In the genomic region with DNA sequence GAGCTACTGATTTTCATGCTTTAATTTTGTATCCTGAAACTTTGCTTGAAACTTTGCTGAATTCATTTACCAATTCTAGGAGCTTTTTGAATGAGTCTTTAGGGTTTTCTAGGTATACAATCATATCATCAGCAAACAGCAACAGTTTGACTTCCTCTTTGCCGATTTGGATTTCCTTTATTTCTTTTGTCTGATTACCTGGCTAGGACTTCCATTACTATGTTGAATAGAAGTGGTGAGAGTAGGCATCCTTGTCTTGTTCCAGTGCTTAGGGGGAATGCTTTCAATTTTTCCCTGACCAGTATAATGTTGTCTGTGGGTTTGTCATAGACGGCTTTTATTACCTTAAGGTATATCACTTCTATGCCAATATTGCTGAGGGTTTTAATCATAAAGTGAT, we compare ENCODE assay signal across 8 cellular contexts. TPM values are rescaled to one million over a fixed set of nuclear protein-coding genes. Genes with fewer than 3 reads are reported as not detected.
DNase-seq lines count a peak whose midpoint lies in the region; ATAC-seq, FAIRE-seq and TF ChIP-seq lines count a peak whose summit lies in the region.
"Not testable (repeated sequence)": the region's sequence is repeated elsewhere in the genome, so short reads cannot be mapped to it uniquely, and the experiment has no call there.
"Had no signal": no experiment of that assay in that cellular context is flagged by ENCODE, and none has a peak within 500 bp of the region (broad histone marks: within the 10 kb centered on the region; RNA-seq: fewer than 3 reads in every experiment).

No MANE protein-coding gene starts in this region.

- ATAC-seq in DND-41 (ENCODE audit: insufficient read depth, low read depth); T-helper 17 cell; GM12878; stimulated activated effector memory CD8-positive, alpha-beta T cell treated with anti-CD3 and anti-CD28 coated beads, Interleukin-12 subunit alpha, Interleukin-12 subunit beta, amount 100 ng/mL, for 72 hours: not testable (repeated sequence)

- not testable (repeated sequence) for H3K9ac ChIP-seq in DND-41 (ENCODE audit: low read depth, low read length); GM12878 (ENCODE audit: control insufficient read depth, insufficient read depth, low read length)

- peak overlapping the region; percentile 74 for H3K4me3 Mint-ChIP-seq in T-helper 17 cell
- peak overlapping the region; percentile 31 for H3K4me3 Mint-ChIP-seq in activated CD4-positive, alpha-beta memory T cell treated with anti-CD3 and anti-CD28 coated beads for 36 hours
- H3K4me3 Mint-ChIP-seq in activated T-helper 1 cell treated with anti-CD3 and anti-CD28 coated beads, Interleukin-12 subunit alpha, Interleukin-12 subunit beta, Interleukin-2, Interleukin-4 antibody, amounts not matched to agents 30 ng/mL and 10 ng/mL and 1 ng/mL, durations not matched to agents 14 hours and 24 hours and 36 hours = peak overlapping the region; percentile 65
- peak overlapping the region; percentile 42 to 80 (median 72) for H3K4me3 Mint-ChIP-seq in immature natural killer cell
- H3K4me3 Mint-ChIP-seq in stimulated activated effector memory CD8-positive, alpha-beta T cell treated with anti-CD3 and anti-CD28 coated beads, Interleukin-12 subunit alpha, Interleukin-12 subunit beta, amount 100 ng/mL, for 72 hours = peak overlapping the region; percentile 41

- TF ChIP-seq CTCF in DND-41 (IDR thresholded peaks at IDR 0.05; ENCODE audit: borderline replicate concordance, extremely low read depth, low read length, poor library complexity, severe bottlenecking); GM12878 (IDR thresholded peaks at IDR 0.05 in 2 of 3, conservative IDR thresholded peaks at IDR 0.05 in 1 of 3; ENCODE audit: control insufficient read depth in 2 of 3, extremely low read depth in 1 of 3, insufficient read depth in 1 of 3, low read depth in 3 of 3, low read length in 3 of 3): not testable (repeated sequence)

- not testable (repeated sequence) for TF ChIP-seq POLR2A in GM12878 (IDR thresholded peaks at IDR 0.05; ENCODE audit: low read depth, low read length)

- H3K36me3 Mint-ChIP-seq in T-helper 17 cell (ENCODE audit: low read depth) (peaks cover 24% of the 10 kb centered on the region), immature natural killer cell (peaks cover 32 to 59% (median 42%) of the 10 kb centered on the region in 3 donors)
- H3K36me3 Mint-ChIP-seq in activated CD4-positive, alpha-beta memory T cell treated with anti-CD3 and anti-CD28 coated beads for 36 hours = peaks cover 84% of the 10 kb centered on the region
- peaks cover 77% of the 10 kb centered on the region for H3K36me3 Mint-ChIP-seq in activated T-helper 1 cell treated with anti-CD3 and anti-CD28 coated beads, Interleukin-12 subunit alpha, Interleukin-12 subunit beta, Interleukin-2, Interleukin-4 antibody, amounts not matched to agents 30 ng/mL and 10 ng/mL and 1 ng/mL, durations not matched to agents 14 hours and 24 hours and 36 hours (ENCODE audit: low read depth)
- H3K36me3 Mint-ChIP-seq in stimulated activated effector memory CD8-positive, alpha-beta T cell treated with anti-CD3 and anti-CD28 coated beads, Interleukin-12 subunit alpha, Interleukin-12 subunit beta, amount 100 ng/mL, for 72 hours = peaks cover 100% of the 10 kb centered on the region

- H3K36me3 ChIP-seq in DND-41 (ENCODE audit: insufficient read depth, low read length) (peaks cover 95% of the 10 kb centered on the region), GM12878 (ENCODE audit: control insufficient read depth in 2 of 2, insufficient read depth in 2 of 2, low read length in 1 of 2) (peaks cover 8 to 44% of the 10 kb centered on the region in 2 experiments)

- not testable (repeated sequence) for TF ChIP-seq RAD21 in GM12878 (IDR thresholded peaks at IDR 0.05; ENCODE audit: insufficient read depth, low read depth, low read length)

- H3K4me1 Mint-ChIP-seq in T-helper 17 cell (peaks cover 50% of the 10 kb centered on the region), immature natural killer cell (peaks cover 84 to 98% of the 10 kb centered on the region in 2 donors)
- peaks cover 73% of the 10 kb centered on the region for H3K4me1 Mint-ChIP-seq in activated CD4-positive, alpha-beta memory T cell treated with anti-CD3 and anti-CD28 coated beads for 36 hours (ENCODE audit: low read depth)
- H3K4me1 Mint-ChIP-seq in activated T-helper 1 cell treated with anti-CD3 and anti-CD28 coated beads, Interleukin-12 subunit alpha, Interleukin-12 subunit beta, Interleukin-2, Interleukin-4 antibody, amounts not matched to agents 30 ng/mL and 10 ng/mL and 1 ng/mL, durations not matched to agents 14 hours and 24 hours and 36 hours (ENCODE audit: low read depth) = peaks cover 86% of the 10 kb centered on the region
- peaks cover 83% of the 10 kb centered on the region for H3K4me1 Mint-ChIP-seq in stimulated activated effector memory CD8-positive, alpha-beta T cell treated with anti-CD3 and anti-CD28 coated beads, Interleukin-12 subunit alpha, Interleukin-12 subunit beta, amount 100 ng/mL, for 72 hours

- H3K27ac ChIP-seq in DND-41 (ENCODE audit: low read length); GM12878 (ENCODE audit: control insufficient read depth, insufficient read depth): not testable (repeated sequence)

- not testable (repeated sequence) for H3K9me3 Mint-ChIP-seq in activated CD4-positive, alpha-beta memory T cell treated with anti-CD3 and anti-CD28 coated beads for 36 hours; activated T-helper 1 cell treated with anti-CD3 and anti-CD28 coated beads, Interleukin-12 subunit alpha, Interleukin-12 subunit beta, Interleukin-2, Interleukin-4 antibody, amounts not matched to agents 30 ng/mL and 10 ng/mL and 1 ng/mL, durations not matched to agents 14 hours and 24 hours and 36 hours; immature natural killer cell; stimulated activated effector memory CD8-positive, alpha-beta T cell treated with anti-CD3 and anti-CD28 coated beads, Interleukin-12 subunit alpha, Interleukin-12 subunit beta, amount 100 ng/mL, for 72 hours

- peak overlapping the region; percentile 79 for H3K27ac Mint-ChIP-seq in T-helper 17 cell
- H3K27ac Mint-ChIP-seq in activated CD4-positive, alpha-beta memory T cell treated with anti-CD3 and anti-CD28 coated beads for 36 hours = peak overlapping the region; percentile 46
- H3K27ac Mint-ChIP-seq in activated T-helper 1 cell treated with anti-CD3 and anti-CD28 coated beads, Interleukin-12 subunit alpha, Interleukin-12 subunit beta, Interleukin-2, Interleukin-4 antibody, amounts not matched to agents 30 ng/mL and 10 ng/mL and 1 ng/mL, durations not matched to agents 14 hours and 24 hours and 36 hours = peak overlapping the region; percentile 69
- H3K27ac Mint-ChIP-seq in immature natural killer cell = peak overlapping the region; percentile 42 to 87 (median 55)
- H3K27ac Mint-ChIP-seq in stimulated activated effector memory CD8-positive, alpha-beta T cell treated with anti-CD3 and anti-CD28 coated beads, Interleukin-12 subunit alpha, Interleukin-12 subunit beta, amount 100 ng/mL, for 72 hours = peak overlapping the region; percentile 43

- not testable (repeated sequence) for DNase-seq in DND-41; T-helper 17 cell; activated CD4-positive, alpha-beta memory T cell treated with anti-CD3 and anti-CD28 coated beads for 36 hours; activated T-helper 1 cell treated with anti-CD3 and anti-CD28 coated beads, Interleukin-12 subunit alpha, Interleukin-12 subunit beta, Interleukin-2, Interleukin-4 antibody, amounts not matched to agents 30 ng/mL and 10 ng/mL and 1 ng/mL, durations not matched to agents 14 hours and 24 hours and 36 hours (ENCODE audit: low spot score); GM12878 (ENCODE audit: low read depth, low spot score); immature natural killer cell; stimulated activated effector memory CD8-positive, alpha-beta T cell treated with anti-CD3 and anti-CD28 coated beads, Interleukin-12 subunit alpha, Interleukin-12 subunit beta, amount 100 ng/mL, for 72 hours (ENCODE audit: low spot score in 2 of 2)

- H3K79me2 ChIP-seq in DND-41 (ENCODE audit: insufficient read depth, low read length) (peaks cover 100% of the 10 kb centered on the region), GM12878 (ENCODE audit: control insufficient read depth, insufficient read depth, low read length) (peaks cover 79% of the 10 kb centered on the region)

- SMC1A ChIA-PET in GM12878 (lab: Charles Lee; ENCODE audit: uncharacterized antibody, unreplicated experiment) = interaction anchor here (0.7 to 4.5 kb wide), 4 partner anchors 14 to 49 kb away, joined by 3 to 15 read pairs (median 4); partner anchors contain the start of genes AIM2 and IFI16

- intact Hi-C loops in activated CD4-positive, alpha-beta memory T cell treated with anti-CD3 and anti-CD28 coated beads for 36 hours (cut with micrococcal nuclease) = loop anchor here (2.0 kb wide), 1 partner anchor 14 kb away; no protein-coding TSS in a partner anchor
- intact Hi-C loops in activated T-helper 1 cell treated with anti-CD3 and anti-CD28 coated beads, Interleukin-12 subunit alpha, Interleukin-12 subunit beta, Interleukin-2, Interleukin-4 antibody, amounts not matched to agents 30 ng/mL and 10 ng/mL and 1 ng/mL, durations not matched to agents 14 hours and 24 hours and 36 hours (cut with micrococcal nuclease) = loop anchor here (1.0 to 2.0 kb wide), 2 partner anchors 12 to 14 kb away; no protein-coding TSS in a partner anchor
- intact Hi-C loops in GM12878 (cut with micrococcal nuclease; ENCODE audit: unreplicated experiment) = not testable (repeated sequence)

- not testable (repeated sequence) for H3K27me3 ChIP-seq in DND-41 (ENCODE audit: insufficient read depth, low read length, poor library complexity); GM12878 (replicated peaks in 1 of 2; ENCODE audit: control insufficient read depth in 2 of 2, insufficient read depth in 2 of 2, low read length in 1 of 2)

- BruUV-seq in GM12878 (replicated peaks; lab: Mats Ljungman, UMichigan) = not testable (repeated sequence)

- H3K4me3 ChIP-seq in DND-41 (ENCODE audit: low read depth in 1 of 2, low read length in 2 of 2) = not testable (repeated sequence)
- H3K4me3 ChIP-seq in GM12878 = peak overlapping the region; percentile 38; the same call in 1 of the 2 replicates

- H4K20me1 ChIP-seq in DND-41 (ENCODE audit: insufficient read depth, low read length) (peaks cover 73% of the 10 kb centered on the region), GM12878 (ENCODE audit: control insufficient read depth, insufficient read depth) (peaks cover 10% of the 10 kb centered on the region)

- not testable (repeated sequence) for H3K9me3 ChIP-seq in DND-41 (ENCODE audit: insufficient read depth, low read length, severe bottlenecking); T-helper 17 cell (ENCODE audit: control insufficient read depth, low read length, poor library complexity, severe bottlenecking); GM12878 (replicated peaks; ENCODE audit: control insufficient read depth, insufficient read depth, low read length)

- H3K27me3 Mint-ChIP-seq in T-helper 17 cell; activated CD4-positive, alpha-beta memory T cell treated with anti-CD3 and anti-CD28 coated beads for 36 hours; activated T-helper 1 cell treated with anti-CD3 and anti-CD28 coated beads, Interleukin-12 subunit alpha, Interleukin-12 subunit beta, Interleukin-2, Interleukin-4 antibody, amounts not matched to agents 30 ng/mL and 10 ng/mL and 1 ng/mL, durations not matched to agents 14 hours and 24 hours and 36 hours (ENCODE audit: insufficient read depth); immature natural killer cell (ENCODE audit: low read depth in 3 of 3): not testable (repeated sequence)

- RAD21 ChIA-PET in GM12878 (lab: Charles Lee; ENCODE audit: unreplicated experiment) = not testable (repeated sequence)

- not testable (repeated sequence) for H2AFZ ChIP-seq in DND-41 (ENCODE audit: low read depth, low read length); GM12878 (ENCODE audit: control insufficient read depth, low read depth, low read length)

- CTCF ChIA-PET in activated CD4-positive, alpha-beta memory T cell treated with anti-CD3 and anti-CD28 coated beads for 36 hours (lab: Charles Lee) = not testable (repeated sequence)
- CTCF ChIA-PET in GM12878 (lab: Yijun Ruan, JAX) = interaction anchor here (0.9 to 1.6 kb wide), 4 partner anchors 26 to 521 kb away, joined by 3 to 4 read pairs (median 4); no protein-coding TSS in a partner anchor

- not testable (repeated sequence) for TF ChIP-seq EP300 in GM12878 (IDR thresholded peaks at IDR 0.05; ENCODE audit: borderline replicate concordance in 1 of 2, control insufficient read depth in 1 of 2, low read depth in 2 of 2, low read length in 2 of 2)

- 33% methylated on average over 2 of the region's 2 CpGs for WGBS in GM12878 (ENCODE audit: insufficient coverage, insufficient replicate concordance, low lambda C conversion rate, missing lambda C conversion rate)

- H3K4me2 ChIP-seq in DND-41 (ENCODE audit: insufficient read depth, low read length) (peak overlapping the region; percentile 37; the same call in 1 of the 2 replicates), GM12878 (ENCODE audit: control insufficient read depth, insufficient read depth) (peak overlapping the region; percentile 7; the same call in 1 of the 2 replicates)

- not testable (repeated sequence) for FAIRE-seq in GM12878 (lab: Jason Lieb, UNC)

- POLR2A ChIA-PET in activated CD4-positive, alpha-beta memory T cell treated with anti-CD3 and anti-CD28 coated beads for 36 hours (lab: Charles Lee) = not testable (repeated sequence)
- POLR2A ChIA-PET in GM12878 (lab: Charles Lee) = interaction anchor here (1.9 kb wide), 1 partner anchor 10 kb away, joined by 11 read pairs; no protein-coding TSS in a partner anchor

- H3K4me1 ChIP-seq in DND-41 (ENCODE audit: insufficient read depth, low read length) = peaks cover 41% of the 10 kb centered on the region
- H3K4me1 ChIP-seq in GM12878 (ENCODE audit: control insufficient read depth, insufficient read depth, low read length) = not testable (repeated sequence)

- in situ Hi-C loops in GM12878 (cut with MboI) = loop anchor here (25.0 kb wide), 1 partner anchor 1310 kb away; the partner anchor contains the start of genes COPA and NCSTN

RNA-seq across cellular contexts. Expression of gene IFI16, which starts 17.1 kb away (rescaled TPM):
- total RNA-seq in T-helper 17 cell (10 to 100 TPM; 68.0 to 82.8 TPM), GM12878 (2014; rRNA removed) (147 and 155 TPM in 2 replicates), GM12878 (2014; rRNA removed; fragmentation: Illumina TruSeq; extraction: Trizol) (120 and 123 TPM in 2 replicates), GM12878 (2021) (185 and 196 TPM in 2 replicates)
- total RNA-seq in activated CD4-positive, alpha-beta memory T cell treated with anti-CD3 and anti-CD28 coated beads for 36 hours = 100 to 1,000 TPM; 215 to 220 TPM
- 223 and 232 TPM in 2 replicates for total RNA-seq in activated T-helper 1 cell treated with anti-CD3 and anti-CD28 coated beads, Interleukin-12 subunit alpha, Interleukin-12 subunit beta, Interleukin-2, Interleukin-4 antibody, amounts not matched to agents 30 ng/mL and 10 ng/mL and 1 ng/mL, durations not matched to agents 14 hours and 24 hours and 36 hours
- 152 and 157 TPM in 2 replicates for total RNA-seq in GM12878 (2013; cell fraction: nucleolus; rRNA removed)
- 119 TPM for polyA plus RNA-seq in GM12878 (2011; ENCODE audit: low read depth)
- polyA plus RNA-seq in GM12878 (2011; rRNA removed) (375 and 581 TPM in 2 replicates), GM12878 (2014; fragmentation: Illumina TruSeq; extraction: Trizol) (366 and 473 TPM in 2 replicates), GM12878 (2014; fragmentation: Nextera tagmentation; extraction: Ambion mirVana) (100 to 1,000 TPM; 191 to 255 TPM), GM12878 (2014; rRNA removed) (188 and 232 TPM in 2 replicates), GM12878 (2016; fragmentation: Nextera tagmentation; extraction: Ambion mirVana) (100 to 1,000 TPM; 149 to 165 TPM), immature natural killer cell (100 to 1,000 TPM in 1 of 3 donors, 10 to 100 TPM in 2; 78.8 to 205 (median 80.3) TPM)
- 144 and 189 TPM in 2 replicates for polyA plus RNA-seq in GM12878 (2011; cell fraction: cytosol; rRNA removed)
- polyA plus RNA-seq in GM12878 (2011; cell fraction: nucleus; rRNA removed) = 193 and 199 TPM in 2 replicates
- 175 and 215 TPM in 2 replicates for polyA plus RNA-seq in GM12878 (2012)
- polyA minus RNA-seq in GM12878 (2011; rRNA and poly(A)+ RNA removed) = 163 and 190 TPM in 2 replicates
- polyA minus RNA-seq in GM12878 (2011; cell fraction: cytosol; rRNA and poly(A)+ RNA removed) = 90.2 and 92.9 TPM in 2 replicates
- polyA minus RNA-seq in GM12878 (2011; cell fraction: nucleus; rRNA and poly(A)+ RNA removed) = 119 and 143 TPM in 2 replicates
- total RNA-seq: Caco-2 had no signal

RNA-seq across cellular contexts. Expression of gene AIM2, which starts 49.7 kb away (rescaled TPM):
- total RNA-seq in T-helper 17 cell (1 to 10 TPM; 3.4 to 6.0 TPM), GM12878 (2014; rRNA removed) (9.3 and 9.7 TPM in 2 replicates), GM12878 (2014; rRNA removed; fragmentation: Illumina TruSeq; extraction: Trizol) (12.9 and 15.2 TPM in 2 replicates), GM12878 (2021) (7.9 and 8.9 TPM in 2 replicates)
- 100 to 1,000 TPM; 216 to 224 TPM for total RNA-seq in activated CD4-positive, alpha-beta memory T cell treated with anti-CD3 and anti-CD28 coated beads for 36 hours
- 49.0 and 52.9 TPM in 2 replicates for total RNA-seq in activated T-helper 1 cell treated with anti-CD3 and anti-CD28 coated beads, Interleukin-12 subunit alpha, Interleukin-12 subunit beta, Interleukin-2, Interleukin-4 antibody, amounts not matched to agents 30 ng/mL and 10 ng/mL and 1 ng/mL, durations not matched to agents 14 hours and 24 hours and 36 hours
- total RNA-seq in GM12878 (2013; cell fraction: nucleolus; rRNA removed) = 44.5 and 49.9 TPM in 2 replicates
- 15.1 TPM for polyA plus RNA-seq in GM12878 (2011; ENCODE audit: low read depth)
- polyA plus RNA-seq in GM12878 (2011; rRNA removed) (35.7 and 58.8 TPM in 2 replicates), GM12878 (2014; fragmentation: Illumina TruSeq; extraction: Trizol) (13.3 and 17.3 TPM in 2 replicates), GM12878 (2014; fragmentation: Nextera tagmentation; extraction: Ambion mirVana) (10 to 100 TPM; 13.4 to 16.7 TPM), GM12878 (2014; rRNA removed) (7.2 and 10.0 TPM in 2 replicates), GM12878 (2016; fragmentation: Nextera tagmentation; extraction: Ambion mirVana) (10 to 100 TPM; 10.6 to 12.8 TPM), immature natural killer cell (1 to 10 TPM in 1 of 3 donors, under 1 TPM in 2; 0.28 to 1.1 (median 0.34) TPM)
- 9.4 and 10.9 TPM in 2 replicates for polyA plus RNA-seq in GM12878 (2011; cell fraction: cytosol; rRNA removed)
- 17.4 and 22.9 TPM in 2 replicates for polyA plus RNA-seq in GM12878 (2011; cell fraction: nucleus; rRNA removed)
- polyA plus RNA-seq in GM12878 (2012) = 16.7 and 16.8 TPM in 2 replicates
- polyA minus RNA-seq in GM12878 (2011; rRNA and poly(A)+ RNA removed) = 11.3 and 14.4 TPM in 2 replicates
- polyA minus RNA-seq in GM12878 (2011; cell fraction: cytosol; rRNA and poly(A)+ RNA removed) = 8.9 and 9.6 TPM in 2 replicates
- 6.6 and 10.0 TPM in 2 replicates for polyA minus RNA-seq in GM12878 (2011; cell fraction: nucleus; rRNA and poly(A)+ RNA removed)
- total RNA-seq: Caco-2 had no signal
